8 cellular contexts compared by ENCODE assay signal in genomic region chr21:33266050-33266783, GRCh38. TPM values are rescaled to one million over a fixed set of nuclear protein-coding genes. Genes with fewer than 3 reads are reported as not detected.
DNase-seq lines count a peak whose midpoint lies in the region; ATAC-seq and TF ChIP-seq lines count a peak whose summit lies in the region.

IL10RB (plus strand) TSS chr21:33266367; CDS start chr21:33266466, 99 bp downstream.

- TF ChIP-seq CTCF in MM.1S (IDR thresholded peaks at IDR 0.05; ENCODE audit: low read length), result no peak
- TF ChIP-seq CTCF in glutamatergic neuron (IDR thresholded peaks at IDR 0.05; ENCODE audit: partially characterized antibody, unreplicated experiment), result no peak
- TF ChIP-seq CTCF in ovary (IDR thresholded peaks at IDR 0.05), result no peak
- TF ChIP-seq CTCF in thoracic aorta (IDR thresholded peaks at IDR 0.05), result no peak

- peak within 1 kb of the TSS; percentile 96 for H3K4me3 Mint-ChIP-seq in activated naive CD8-positive, alpha-beta T cell
- peak within 1 kb of the TSS; percentile 93 for H3K4me3 Mint-ChIP-seq in glutamatergic neuron (ENCODE audit: unreplicated experiment)

- H3K27ac Mint-ChIP-seq in activated naive CD8-positive, alpha-beta T cell, result peak within 1 kb of the TSS; percentile 97
- H3K27ac Mint-ChIP-seq in glutamatergic neuron (ENCODE audit: unreplicated experiment), result peak within 1 kb of the TSS; percentile 45

- H3K9me3 Mint-ChIP-seq in activated naive CD8-positive, alpha-beta T cell (ENCODE audit: low read depth), result no peaks in the 10 kb centered on the region
- H3K9me3 Mint-ChIP-seq in glutamatergic neuron (ENCODE audit: unreplicated experiment), result peaks cover 9% of the 10 kb centered on the region

- no peaks in the 10 kb centered on the region for H3K27me3 ChIP-seq in MM.1S (replicated peaks; ENCODE audit: insufficient read depth, low read length)
- H3K27me3 ChIP-seq in ovary, result no peaks in the 10 kb centered on the region
- H3K27me3 ChIP-seq in thoracic aorta (replicated peaks; ENCODE audit: insufficient read depth), result no peaks in the 10 kb centered on the region

- peaks cover 63% of the 10 kb centered on the region for H3K4me1 Mint-ChIP-seq in activated naive CD8-positive, alpha-beta T cell (ENCODE audit: low read depth)
- H3K4me1 Mint-ChIP-seq in glutamatergic neuron (ENCODE audit: low read depth, unreplicated experiment), result peaks cover 7% of the 10 kb centered on the region

- peaks cover 54% of the 10 kb centered on the region for H3F3A ChIP-seq in MM.1S (ENCODE audit: insufficient read depth, low read length)

- H3K36me3 ChIP-seq in MM.1S (replicated peaks; ENCODE audit: insufficient read depth, low read length) (no peaks in the 10 kb centered on the region), ovary (no peaks in the 10 kb centered on the region), thoracic aorta (peaks cover 8% of the 10 kb centered on the region)

- no peaks in the 10 kb centered on the region for H3K9me2 ChIP-seq in MM.1S (replicated peaks; ENCODE audit: insufficient read depth, low read length)

- H3K9me3 ChIP-seq in MM.1S (replicated peaks; ENCODE audit: insufficient read depth, low read length), result no peaks in the 10 kb centered on the region
- no peaks in the 10 kb centered on the region for H3K9me3 ChIP-seq in ovary
- no peaks in the 10 kb centered on the region for H3K9me3 ChIP-seq in thoracic aorta

- 0 to 1% (median 1%) methylated on average over 43 to 60 of the region's 60 CpGs for WGBS in ovary, 3 donors

- DNase-seq in DMS 273 treated with DMSO at 0.1 percent for 48 hours (lab: John Stamatoyannopoulos, UW) (peak; percentile 16), MM.1S (peak; percentile 80), SKM-1 treated with dmso at 0.1 percent for 144 hours (lab: John Stamatoyannopoulos, UW; ENCODE audit: unreplicated experiment) (peak; percentile 52), glutamatergic neuron (peak; percentile 80), ovary (peak; percentile 62 to 81 (median 75)), thoracic aorta (ENCODE audit: low spot score) (peak; percentile 26)

- H3K4me3 ChIP-seq in MM.1S (ENCODE audit: low read length), result peak within 1 kb of the TSS; percentile 72
- H3K4me3 ChIP-seq in ovary, result peak within 1 kb of the TSS; percentile 93
- peak within 1 kb of the TSS; percentile 88 for H3K4me3 ChIP-seq in thoracic aorta

- peaks cover 48% of the 10 kb centered on the region for H3K79me2 ChIP-seq in MM.1S (ENCODE audit: low read length)

- H3K4me1 ChIP-seq in MM.1S (ENCODE audit: low read length), result peaks cover 38% of the 10 kb centered on the region
- H3K4me1 ChIP-seq in ovary (ENCODE audit: insufficient read depth), result peaks cover 2% of the 10 kb centered on the region
- H3K4me1 ChIP-seq in thoracic aorta (ENCODE audit: control insufficient read depth in 1 of 2, low read depth in 2 of 2), result peaks cover 6 to 23% of the 10 kb centered on the region in 2 donors

- peak within 1 kb of the TSS; percentile 73 for H3K9ac ChIP-seq in MM.1S (ENCODE audit: low read length)

- ATAC-seq in GM21737 (IDR thresholded peaks at IDR 0.05; ENCODE audit: unreplicated experiment), result peak; percentile 41
- ATAC-seq in thoracic aorta (ENCODE audit: insufficient number of reproducible peaks, low FRiP score, low read depth), result peak; percentile 52

- H3K27ac ChIP-seq in MM.1S (ENCODE audit: low read length) (peak within 1 kb of the TSS; percentile 59; the same call in 1 of the 2 replicates), ovary (peak within 1 kb of the TSS; percentile 24 to 70), thoracic aorta (peak within 1 kb of the TSS; percentile 84 to 86)

- TF ChIP-seq EP300 in ovary (IDR thresholded peaks at IDR 0.05), result no peak

- TF ChIP-seq POLR2A in ovary (IDR thresholded peaks at IDR 0.05), result peak; percentile 48

- H3K36me3 Mint-ChIP-seq in activated naive CD8-positive, alpha-beta T cell, result peaks cover 8% of the 10 kb centered on the region
- H3K36me3 Mint-ChIP-seq in glutamatergic neuron (ENCODE audit: unreplicated experiment), result no peaks in the 10 kb centered on the region

- H3K4me2 ChIP-seq in MM.1S (ENCODE audit: low read depth, low read length), result peak within 1 kb of the TSS; percentile 85

- no peaks in the 10 kb centered on the region for H4K20me1 ChIP-seq in MM.1S (ENCODE audit: insufficient read depth, low read length)

- H3K27me3 Mint-ChIP-seq in activated naive CD8-positive, alpha-beta T cell, result no peaks in the 10 kb centered on the region
- H3K27me3 Mint-ChIP-seq in glutamatergic neuron (ENCODE audit: unreplicated experiment), result peaks cover 6% of the 10 kb centered on the region

- intact Hi-C loops in ovary (cut with DNase I), result no loop called here

- peak within 1 kb of the TSS; percentile 57 for H2AFZ ChIP-seq in MM.1S (ENCODE audit: low read length)

RNA-seq across cellular contexts. Expression of gene IL10RB, which starts in this region (rescaled TPM):
- total RNA-seq in glutamatergic neuron (ENCODE audit: unreplicated experiment) (4.7 TPM), ovary (10 to 100 TPM; 18.1 to 25.5 (median 23.8) TPM), thoracic aorta (10 to 100 TPM; 13.0 to 33.6 TPM)
- 10 to 100 TPM; 31.5 to 31.7 TPM for polyA plus RNA-seq in ovary

Comparison
In these comparisons a context has a peak if more than half of its experiments do, and no peak if none do; other contexts are left out.
1. Peak in every context shown above with its lines: DNase-seq, ATAC-seq, H3K4me3 ChIP-seq and H3K27ac ChIP-seq.
2. DNase-seq: peak in every context shown above with its lines; median percentile 80 in MM.1S; 80 in glutamatergic neuron; 75 in ovary; 52 in SKM-1 treated with dmso at 0.1 percent for 144 hours; 26 in thoracic aorta; 16 in DMS 273 treated with DMSO at 0.1 percent for 48 hours.